ENCODE assay signal across 13 cellular contexts in the genomic region with DNA sequence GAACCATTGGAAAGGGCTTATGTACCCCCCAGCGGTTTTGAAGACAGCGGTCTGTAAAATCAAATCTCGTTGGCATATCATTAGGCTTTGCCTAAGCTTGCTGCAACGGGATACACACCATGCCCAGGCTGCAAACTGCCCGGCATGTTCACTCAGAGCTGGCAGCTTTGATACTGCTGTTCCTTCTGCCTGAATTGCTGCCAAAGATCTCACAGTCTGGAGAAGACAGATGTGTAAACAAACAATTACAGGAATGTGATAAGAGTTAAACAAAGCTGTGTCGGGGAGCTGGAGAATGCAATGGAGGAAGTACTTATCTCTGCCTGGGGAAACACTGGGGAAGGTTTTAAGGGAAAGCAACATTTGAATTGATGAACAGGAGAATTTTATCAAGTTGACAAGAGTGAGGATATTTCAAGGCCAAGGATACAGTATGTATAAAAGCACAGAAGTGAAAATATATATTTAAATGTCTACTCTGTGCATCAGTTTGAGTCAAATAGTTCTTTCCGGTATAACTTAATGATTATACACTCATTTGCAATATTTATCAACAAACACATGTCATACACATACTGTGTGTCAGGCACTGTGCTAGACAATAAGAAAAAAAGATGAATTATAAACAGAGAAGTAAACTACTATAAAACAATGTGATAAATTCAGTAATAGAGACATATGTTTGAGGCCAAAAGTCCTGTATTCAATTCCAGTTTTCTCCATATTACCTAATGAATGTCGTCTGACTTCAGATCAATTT. TPM values are rescaled to one million over a fixed set of nuclear protein-coding genes. Genes with fewer than 3 reads are reported as not detected.
A peak's percentile ranks its signal among the peaks of the same experiment; 100 is the strongest.
DNase-seq lines count a peak whose midpoint lies in the region; ATAC-seq and TF ChIP-seq lines count a peak whose summit lies in the region.
"Had no signal": no experiment of that assay in that cellular context is flagged by ENCODE, and none has a peak within 500 bp of the region (broad histone marks: within the 10 kb centered on the region; RNA-seq: fewer than 3 reads in every experiment).

No MANE protein-coding gene starts in this region.

- TF ChIP-seq CTCF in endodermal cell (conservative IDR thresholded peaks at IDR 0.05): no peak
- no peak for TF ChIP-seq CTCF in neural progenitor cell (IDR thresholded peaks at IDR 0.05)

- no peaks in the 10 kb centered on the region for H3K9me3 ChIP-seq in endodermal cell (ENCODE audit: control insufficient read depth, low read length)
- H3K9me3 ChIP-seq in neural progenitor cell (ENCODE audit: low read depth): no peaks in the 10 kb centered on the region

- H3K4me1 Mint-ChIP-seq in endodermal cell (peaks cover 3% of the 10 kb centered on the region), neural progenitor cell (peaks cover 9% of the 10 kb centered on the region)

- H3K27ac Mint-ChIP-seq in endodermal cell (no peak overlapping the region), neural progenitor cell (no peak overlapping the region)
- H3K27ac Mint-ChIP-seq: stimulated activated memory B cell treated with anti-CD40 and anti-IgM and Interleukin-4, amounts not matched to agents 10 μg/mL and 1 μg/mL and 100 μg/mL, for 72 hours had no signal

- H3K4me3 Mint-ChIP-seq in endodermal cell (no peak overlapping the region), neural progenitor cell (no peak overlapping the region)
- H3K4me3 Mint-ChIP-seq: stimulated activated memory B cell treated with anti-CD40 and anti-IgM and Interleukin-4, amounts not matched to agents 10 μg/mL and 1 μg/mL and 100 μg/mL, for 72 hours had no signal

- H3K9me3 Mint-ChIP-seq in endodermal cell: no peaks in the 10 kb centered on the region
- no peaks in the 10 kb centered on the region for H3K9me3 Mint-ChIP-seq in neural progenitor cell
- H3K9me3 Mint-ChIP-seq: stimulated activated memory B cell treated with anti-CD40 and anti-IgM and Interleukin-4, amounts not matched to agents 10 μg/mL and 1 μg/mL and 100 μg/mL, for 72 hours had no signal

- 78 to 79% methylated on average over 7 to 8 of the region's 8 CpGs for WGBS in endodermal cell (ENCODE audit: insufficient coverage in 1 of 2, insufficient read length in 1 of 2), 2 experiments

- no peak overlapping the region for H3K9ac ChIP-seq in endodermal cell (ENCODE audit: extremely low read depth, low read length, poor library complexity, severe bottlenecking)
- H3K9ac ChIP-seq in neural progenitor cell: no peak overlapping the region

- H3K27me3 Mint-ChIP-seq in endodermal cell (ENCODE audit: insufficient read depth): no peaks in the 10 kb centered on the region
- H3K27me3 Mint-ChIP-seq in neural progenitor cell (ENCODE audit: insufficient read depth, low read depth): no peaks in the 10 kb centered on the region
- H3K27me3 Mint-ChIP-seq: stimulated activated memory B cell treated with anti-CD40 and anti-IgM and Interleukin-4, amounts not matched to agents 10 μg/mL and 1 μg/mL and 100 μg/mL, for 72 hours had no signal

- H3K4me2 ChIP-seq in neural progenitor cell: peak overlapping the region; percentile 40

- ATAC-seq in HG02970 (IDR thresholded peaks at IDR 0.05; ENCODE audit: low FRiP score, unreplicated experiment) (no peak), HG03378 (IDR thresholded peaks at IDR 0.05; ENCODE audit: unreplicated experiment) (no peak)

- H3K4me3 ChIP-seq in endodermal cell (ENCODE audit: low read length) (peak overlapping the region; percentile 38), neural progenitor cell (no peak overlapping the region), H7 (ENCODE audit: insufficient read depth, low read depth, low read length) (no peak overlapping the region)
- H3K4me3 ChIP-seq: dorsolateral prefrontal cortex had no signal

- no peaks in the 10 kb centered on the region for H3K79me2 ChIP-seq in neural progenitor cell (ENCODE audit: low read depth)

- DNase-seq in HUDEP-2 (lab: John Stamatoyannopoulos, UW; ENCODE audit: unreplicated experiment in 76 of 76): peak in 39 of 76 experiments; percentile 6 to 70 (median 26)
- DNase-seq in NCI-H345 treated with DMSO at 0.1 percent for 48 hours (lab: John Stamatoyannopoulos, UW; ENCODE audit: unreplicated experiment): peak; percentile 19
- peak; percentile 53 for DNase-seq in endodermal cell
- DNase-seq in neural progenitor cell (ENCODE audit: low spot score): peak; percentile 57
- no peak for DNase-seq in stimulated activated CD4-positive, alpha-beta T cell treated with anti-CD3 and anti-CD28 coated beads, Interleukin-4, amount 100 ng/mL, for 1 hour
- no peak for DNase-seq in H7
- DNase-seq: activated T-cell treated with anti-CD3 and anti-CD28 coated beads, Interleukin-2, amount 50 U/mL, for 1 hour; kidney had no signal

- H3K4me1 ChIP-seq in endodermal cell (ENCODE audit: control insufficient read depth, insufficient read depth, low read length) (peaks cover 10% of the 10 kb centered on the region), neural progenitor cell (no peaks in the 10 kb centered on the region)

- H3F3A ChIP-seq in neural progenitor cell (ENCODE audit: low read depth): no peaks in the 10 kb centered on the region

- H3K36me3 Mint-ChIP-seq in endodermal cell (ENCODE audit: low read depth) (no peaks in the 10 kb centered on the region), neural progenitor cell (peaks cover 7% of the 10 kb centered on the region)

- peaks cover 15% of the 10 kb centered on the region for H4K20me1 ChIP-seq in neural progenitor cell (ENCODE audit: low read depth)

- H3K27me3 ChIP-seq in endodermal cell (ENCODE audit: control insufficient read depth, insufficient read depth, low read length, poor library complexity, severe bottlenecking): peaks cover 5% of the 10 kb centered on the region
- H3K27me3 ChIP-seq in neural progenitor cell: no peaks in the 10 kb centered on the region
- H3K27me3 ChIP-seq in H7 (ENCODE audit: control insufficient read depth, insufficient read depth, low read length): no peaks in the 10 kb centered on the region
- H3K27me3 ChIP-seq: dorsolateral prefrontal cortex had no signal

- H2AFZ ChIP-seq in neural progenitor cell (replicated peaks): no peak overlapping the region

- H3K36me3 ChIP-seq in endodermal cell (ENCODE audit: control insufficient read depth, insufficient read depth, low read length) (no peaks in the 10 kb centered on the region), neural progenitor cell (no peaks in the 10 kb centered on the region), H7 (replicated peaks; ENCODE audit: control insufficient read depth, insufficient read depth, low read length) (no peaks in the 10 kb centered on the region)

- H3K27ac ChIP-seq in endodermal cell (ENCODE audit: low read depth, low read length) (no peak overlapping the region), neural progenitor cell (no peak overlapping the region)

RNA-seq across cellular contexts. Expression of a gene that starts 29.9 kb away (rescaled TPM):
- total RNA-seq in endodermal cell: 10 to 100 TPM; 16.4 to 28.5 TPM
- polyA plus RNA-seq in endodermal cell (2013, experiment 1 of 2): 20.4 TPM
- polyA plus RNA-seq in endodermal cell (2013, experiment 2 of 2): 19.8 TPM
- total RNA-seq in neural progenitor cell (ENCODE audit: low replicate concordance): 31.4 and 43.6 TPM in 2 replicates
- total RNA-seq in H7 (2014; rRNA removed; shearing (Covaris generic)): 30.4 and 47.0 TPM in 2 replicates

RNA-seq across cellular contexts. Expression of a gene that starts 29.9 kb away (rescaled TPM):
- total RNA-seq in endodermal cell (10 to 100 TPM in 1 of 2 donors, 1 to 10 TPM in 1; 9.0 to 22.5 TPM), neural progenitor cell (ENCODE audit: low replicate concordance) (37.8 and 53.5 TPM in 2 replicates)
- polyA plus RNA-seq in endodermal cell (2013, experiment 1 of 2): 43.6 TPM
- polyA plus RNA-seq in endodermal cell (2013, experiment 2 of 2): 39.9 TPM
- 55.3 and 63.5 TPM in 2 replicates for total RNA-seq in H7 (2014; rRNA removed; shearing (Covaris generic))

RNA-seq across cellular contexts. Expression of a gene that starts 41.8 kb away (rescaled TPM):
- not detected for total RNA-seq in endodermal cell
- polyA plus RNA-seq in endodermal cell (2013, experiment 1 of 2): not detected
- polyA plus RNA-seq in endodermal cell (2013, experiment 2 of 2): not detected
- total RNA-seq in neural progenitor cell (ENCODE audit: low replicate concordance): not detected in 2 replicates
- total RNA-seq in H7 (2014; rRNA removed; shearing (Covaris generic)): not detected in 2 replicates
- total RNA-seq: kidney, skeletal muscle tissue had no signal

Comparison
In these comparisons a context has a peak if more than half of its experiments do, and no peak if none do; other contexts are left out.
1. DNase-seq: peak in HUDEP-2 (39 of 76), NCI-H345 treated with DMSO at 0.1 percent for 48 hours (single experiment), endodermal cell (single experiment) and neural progenitor cell (single experiment); none in stimulated activated CD4-positive, alpha-beta T cell treated with anti-CD3 and anti-CD28 coated beads, Interleukin-4, amount 100 ng/mL, for 1 hour (single experiment) and H7 (single experiment).